Comparison of ENCODE assay signal across 8 cellular contexts in the genomic region with DNA sequence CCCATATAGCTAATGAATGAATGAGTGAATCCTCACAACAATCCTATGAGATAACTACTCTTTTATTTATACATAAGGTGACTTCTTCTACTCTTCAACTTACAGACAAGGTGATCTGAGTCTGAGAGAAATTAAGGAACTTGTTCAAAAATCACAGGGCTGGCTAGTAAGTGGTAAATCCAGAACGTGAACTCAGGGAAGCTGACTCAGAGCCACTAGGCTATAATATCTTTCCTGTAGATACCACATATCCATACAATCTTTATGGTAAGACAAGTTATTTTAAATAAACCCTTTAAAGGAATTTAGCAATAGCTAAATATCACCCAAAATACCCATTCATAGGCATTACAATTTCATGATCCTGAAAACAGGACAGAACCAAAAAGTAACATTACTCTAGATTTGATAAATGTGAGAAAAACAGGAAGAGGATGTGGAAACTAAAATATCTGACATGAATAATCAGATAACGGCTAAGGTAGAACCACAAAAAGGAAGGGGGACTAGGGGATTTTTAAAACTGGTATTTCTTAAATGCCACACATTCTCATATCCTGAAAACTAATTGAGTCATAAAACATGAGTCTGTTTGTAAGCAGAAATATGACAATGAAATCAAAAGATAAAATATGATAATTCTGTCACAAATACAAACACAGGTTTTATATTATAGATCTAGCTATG.
A peak's percentile ranks its signal among the peaks of the same experiment; 100 is the strongest.
DNase-seq lines count a peak whose midpoint lies in the region; ATAC-seq and FAIRE-seq lines count a peak whose summit lies in the region.
"Not testable (repeated sequence)": the region's sequence is repeated elsewhere in the genome, so short reads cannot be mapped to it uniquely, and the experiment has no call there.

No MANE protein-coding gene starts in this region.

- FAIRE-seq in RCC 7860 (lab: Jason Lieb, UNC): not testable (repeated sequence)

- H3K27ac ChIP-seq in epithelial cell of prostate: peak overlapping the region; percentile 94

- ATAC-seq in GM18498 (IDR thresholded peaks at IDR 0.05; ENCODE audit: unreplicated experiment): peak; percentile 79
- peak; percentile 85 for ATAC-seq in GM19463 (IDR thresholded peaks at IDR 0.05; ENCODE audit: unreplicated experiment)
- peak; percentile 76 for ATAC-seq in HG02884 (IDR thresholded peaks at IDR 0.05; ENCODE audit: unreplicated experiment)
- ATAC-seq in HG03565 (IDR thresholded peaks at IDR 0.05; ENCODE audit: unreplicated experiment): peak; percentile 78
- peak; percentile 87 for ATAC-seq in activated T-helper 17 cell treated with anti-CD3 and anti-CD28 coated beads, Interleukin-2, amount 50 U/mL, for 72 hours (replicated peaks)
- ATAC-seq in stimulated activated naive B cell treated with anti-CD40 and anti-IgM and Interleukin-4, amounts not matched to agents 10 μg/mL and 1 μg/mL and 100 μg/mL, for 72 hours (replicated peaks): peak; percentile 95 to 96

- H3K36me3 Mint-ChIP-seq in activated T-helper 17 cell treated with anti-CD3 and anti-CD28 coated beads, Interleukin-2, amount 50 U/mL, for 72 hours (ENCODE audit: low read depth): peaks cover 17% of the 10 kb centered on the region
- H3K36me3 Mint-ChIP-seq in stimulated activated naive B cell treated with anti-CD40 and anti-IgM and Interleukin-4, amounts not matched to agents 10 μg/mL and 1 μg/mL and 100 μg/mL, for 72 hours: not testable (repeated sequence)

- DNase-seq in RCC 7860 (ENCODE audit: low spot score): peak; percentile 30
- not testable (repeated sequence) for DNase-seq in epithelial cell of prostate (ENCODE audit: low read depth, low spot score); stimulated activated naive B cell treated with anti-CD40 and anti-IgM and Interleukin-4, amounts not matched to agents 10 μg/mL and 1 μg/mL and 100 μg/mL, for 72 hours

- peak overlapping the region; percentile 78 for H3K4me3 Mint-ChIP-seq in activated T-helper 17 cell treated with anti-CD3 and anti-CD28 coated beads, Interleukin-2, amount 50 U/mL, for 72 hours
- H3K4me3 Mint-ChIP-seq in stimulated activated naive B cell treated with anti-CD40 and anti-IgM and Interleukin-4, amounts not matched to agents 10 μg/mL and 1 μg/mL and 100 μg/mL, for 72 hours: peak overlapping the region; percentile 68 to 77

- H3K9me3 Mint-ChIP-seq in activated T-helper 17 cell treated with anti-CD3 and anti-CD28 coated beads, Interleukin-2, amount 50 U/mL, for 72 hours; stimulated activated naive B cell treated with anti-CD40 and anti-IgM and Interleukin-4, amounts not matched to agents 10 μg/mL and 1 μg/mL and 100 μg/mL, for 72 hours: not testable (repeated sequence)

- H3K4me1 Mint-ChIP-seq in activated T-helper 17 cell treated with anti-CD3 and anti-CD28 coated beads, Interleukin-2, amount 50 U/mL, for 72 hours: not testable (repeated sequence)
- peaks cover 3 to 11% of the 10 kb centered on the region in 2 donors for H3K4me1 Mint-ChIP-seq in stimulated activated naive B cell treated with anti-CD40 and anti-IgM and Interleukin-4, amounts not matched to agents 10 μg/mL and 1 μg/mL and 100 μg/mL, for 72 hours

- peak overlapping the region; percentile 93 for H3K27ac Mint-ChIP-seq in activated T-helper 17 cell treated with anti-CD3 and anti-CD28 coated beads, Interleukin-2, amount 50 U/mL, for 72 hours
- peak overlapping the region; percentile 86 for H3K27ac Mint-ChIP-seq in stimulated activated naive B cell treated with anti-CD40 and anti-IgM and Interleukin-4, amounts not matched to agents 10 μg/mL and 1 μg/mL and 100 μg/mL, for 72 hours

- not testable (repeated sequence) for H3K27me3 Mint-ChIP-seq in activated T-helper 17 cell treated with anti-CD3 and anti-CD28 coated beads, Interleukin-2, amount 50 U/mL, for 72 hours; stimulated activated naive B cell treated with anti-CD40 and anti-IgM and Interleukin-4, amounts not matched to agents 10 μg/mL and 1 μg/mL and 100 μg/mL, for 72 hours
